In the genomic region with DNA sequence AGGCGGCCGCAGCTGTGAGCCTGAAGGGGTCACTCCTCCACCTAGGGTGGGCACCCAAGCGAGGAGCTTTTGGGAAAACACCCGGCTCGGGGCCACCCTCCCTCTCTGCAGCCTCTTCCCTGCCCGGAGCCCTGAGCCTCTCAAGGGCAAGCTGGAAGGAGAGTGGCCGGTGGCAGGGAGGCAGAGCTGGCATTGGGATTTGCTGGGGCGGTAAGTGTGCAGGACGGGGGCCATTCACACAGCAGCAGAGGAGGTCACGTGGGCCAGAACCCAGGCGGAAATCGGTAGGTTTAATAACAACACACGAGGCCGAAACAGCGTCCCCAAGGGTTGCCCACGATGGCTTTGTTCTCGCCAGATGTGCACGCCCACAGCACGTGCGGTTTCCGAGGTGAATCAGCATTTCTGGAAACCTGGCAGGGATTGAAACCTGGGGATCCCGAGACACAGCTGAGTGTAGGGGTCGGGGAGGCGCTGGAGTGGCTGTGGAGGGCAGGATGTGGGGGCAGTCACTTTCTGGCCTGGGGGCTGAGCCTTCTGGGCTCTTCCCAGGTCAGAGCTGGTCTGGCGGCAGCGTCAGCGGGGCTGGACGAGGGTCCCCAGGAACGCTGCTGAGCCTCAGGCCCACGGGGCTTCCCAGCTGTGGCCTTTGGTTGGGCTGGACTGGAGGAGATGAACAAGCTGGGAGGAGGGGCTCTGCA, we compare ENCODE assay signal across 1 cellular context.
TF ChIP-seq lines count a peak whose summit lies in the region.

No MANE protein-coding gene starts in this region.

TF ChIP-seq in WTC11, 78 proteins besides CTCF, POLR2A, EP300 and RAD21 (continued from another document):
- TF ChIP-seq, protein P1, sequence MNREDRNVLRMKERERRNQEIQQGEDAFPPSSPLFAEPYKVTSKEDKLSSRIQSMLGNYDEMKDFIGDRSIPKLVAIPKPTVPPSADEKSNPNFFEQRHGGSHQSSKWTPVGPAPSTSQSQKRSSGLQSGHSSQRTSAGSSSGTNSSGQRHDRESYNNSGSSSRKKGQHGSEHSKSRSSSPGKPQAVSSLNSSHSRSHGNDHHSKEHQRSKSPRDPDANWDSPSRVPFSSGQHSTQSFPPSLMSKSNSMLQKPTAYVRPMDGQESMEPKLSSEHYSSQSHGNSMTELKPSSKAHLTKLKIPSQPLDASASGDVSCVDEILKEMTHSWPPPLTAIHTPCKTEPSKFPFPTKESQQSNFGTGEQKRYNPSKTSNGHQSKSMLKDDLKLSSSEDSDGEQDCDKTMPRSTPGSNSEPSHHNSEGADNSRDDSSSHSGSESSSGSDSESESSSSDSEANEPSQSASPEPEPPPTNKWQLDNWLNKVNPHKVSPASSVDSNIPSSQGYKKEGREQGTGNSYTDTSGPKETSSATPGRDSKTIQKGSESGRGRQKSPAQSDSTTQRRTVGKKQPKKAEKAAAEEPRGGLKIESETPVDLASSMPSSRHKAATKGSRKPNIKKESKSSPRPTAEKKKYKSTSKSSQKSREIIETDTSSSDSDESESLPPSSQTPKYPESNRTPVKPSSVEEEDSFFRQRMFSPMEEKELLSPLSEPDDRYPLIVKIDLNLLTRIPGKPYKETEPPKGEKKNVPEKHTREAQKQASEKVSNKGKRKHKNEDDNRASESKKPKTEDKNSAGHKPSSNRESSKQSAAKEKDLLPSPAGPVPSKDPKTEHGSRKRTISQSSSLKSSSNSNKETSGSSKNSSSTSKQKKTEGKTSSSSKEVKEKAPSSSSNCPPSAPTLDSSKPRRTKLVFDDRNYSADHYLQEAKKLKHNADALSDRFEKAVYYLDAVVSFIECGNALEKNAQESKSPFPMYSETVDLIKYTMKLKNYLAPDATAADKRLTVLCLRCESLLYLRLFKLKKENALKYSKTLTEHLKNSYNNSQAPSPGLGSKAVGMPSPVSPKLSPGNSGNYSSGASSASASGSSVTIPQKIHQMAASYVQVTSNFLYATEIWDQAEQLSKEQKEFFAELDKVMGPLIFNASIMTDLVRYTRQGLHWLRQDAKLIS (CRISPR knock-in tag; IDR thresholded peaks at IDR 0.05; ENCODE audit: borderline replicate concordance) = no peak
- TF ChIP-seq FOXJ3 (CRISPR knock-in tag; IDR thresholded peaks at IDR 0.05; ENCODE audit: borderline replicate concordance) (no peak), NFATC4 (CRISPR knock-in tag; IDR thresholded peaks at IDR 0.05) (no peak), KAT7 (CRISPR knock-in tag; IDR thresholded peaks at IDR 0.05; ENCODE audit: borderline replicate concordance) (no peak), ATF3 (CRISPR knock-in tag; conservative IDR thresholded peaks at IDR 0.05) (no peak)
- TF ChIP-seq, protein P2, sequence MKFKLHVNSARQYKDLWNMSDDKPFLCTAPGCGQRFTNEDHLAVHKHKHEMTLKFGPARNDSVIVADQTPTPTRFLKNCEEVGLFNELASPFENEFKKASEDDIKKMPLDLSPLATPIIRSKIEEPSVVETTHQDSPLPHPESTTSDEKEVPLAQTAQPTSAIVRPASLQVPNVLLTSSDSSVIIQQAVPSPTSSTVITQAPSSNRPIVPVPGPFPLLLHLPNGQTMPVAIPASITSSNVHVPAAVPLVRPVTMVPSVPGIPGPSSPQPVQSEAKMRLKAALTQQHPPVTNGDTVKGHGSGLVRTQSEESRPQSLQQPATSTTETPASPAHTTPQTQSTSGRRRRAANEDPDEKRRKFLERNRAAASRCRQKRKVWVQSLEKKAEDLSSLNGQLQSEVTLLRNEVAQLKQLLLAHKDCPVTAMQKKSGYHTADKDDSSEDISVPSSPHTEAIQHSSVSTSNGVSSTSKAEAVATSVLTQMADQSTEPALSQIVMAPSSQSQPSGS (CRISPR knock-in tag; IDR thresholded peaks at IDR 0.05; ENCODE audit: borderline replicate concordance, low read depth) = no peak
- TF ChIP-seq, protein P3, sequence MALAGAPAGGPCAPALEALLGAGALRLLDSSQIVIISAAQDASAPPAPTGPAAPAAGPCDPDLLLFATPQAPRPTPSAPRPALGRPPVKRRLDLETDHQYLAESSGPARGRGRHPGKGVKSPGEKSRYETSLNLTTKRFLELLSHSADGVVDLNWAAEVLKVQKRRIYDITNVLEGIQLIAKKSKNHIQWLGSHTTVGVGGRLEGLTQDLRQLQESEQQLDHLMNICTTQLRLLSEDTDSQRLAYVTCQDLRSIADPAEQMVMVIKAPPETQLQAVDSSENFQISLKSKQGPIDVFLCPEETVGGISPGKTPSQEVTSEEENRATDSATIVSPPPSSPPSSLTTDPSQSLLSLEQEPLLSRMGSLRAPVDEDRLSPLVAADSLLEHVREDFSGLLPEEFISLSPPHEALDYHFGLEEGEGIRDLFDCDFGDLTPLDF (CRISPR knock-in tag; IDR thresholded peaks at IDR 0.05) = no peak
TF ChIP-seq in WTC11: peak in this region for 0.
